Comparison of ENCODE assay signal across 2 cellular contexts in genomic region chr6:99822741-99823512, GRCh38.
TF ChIP-seq lines count a peak whose summit lies in the region.

No MANE protein-coding gene starts in this region.

TF ChIP-seq in Ishikawa, 13 proteins besides CTCF, POLR2A, EP300 and RAD21 (continued from another document):
- TF ChIP-seq, protein P1, sequence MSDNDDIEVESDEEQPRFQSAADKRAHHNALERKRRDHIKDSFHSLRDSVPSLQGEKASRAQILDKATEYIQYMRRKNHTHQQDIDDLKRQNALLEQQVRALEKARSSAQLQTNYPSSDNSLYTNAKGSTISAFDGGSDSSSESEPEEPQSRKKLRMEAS (IDR thresholded peaks at IDR 0.05): no peak
- no peak for TF ChIP-seq TCF12 (IDR thresholded peaks at IDR 0.05; ENCODE audit: low read depth)
- TF ChIP-seq CREB1 (IDR thresholded peaks at IDR 0.05; ENCODE audit: low read depth): no peak
- TF ChIP-seq, protein P2, sequence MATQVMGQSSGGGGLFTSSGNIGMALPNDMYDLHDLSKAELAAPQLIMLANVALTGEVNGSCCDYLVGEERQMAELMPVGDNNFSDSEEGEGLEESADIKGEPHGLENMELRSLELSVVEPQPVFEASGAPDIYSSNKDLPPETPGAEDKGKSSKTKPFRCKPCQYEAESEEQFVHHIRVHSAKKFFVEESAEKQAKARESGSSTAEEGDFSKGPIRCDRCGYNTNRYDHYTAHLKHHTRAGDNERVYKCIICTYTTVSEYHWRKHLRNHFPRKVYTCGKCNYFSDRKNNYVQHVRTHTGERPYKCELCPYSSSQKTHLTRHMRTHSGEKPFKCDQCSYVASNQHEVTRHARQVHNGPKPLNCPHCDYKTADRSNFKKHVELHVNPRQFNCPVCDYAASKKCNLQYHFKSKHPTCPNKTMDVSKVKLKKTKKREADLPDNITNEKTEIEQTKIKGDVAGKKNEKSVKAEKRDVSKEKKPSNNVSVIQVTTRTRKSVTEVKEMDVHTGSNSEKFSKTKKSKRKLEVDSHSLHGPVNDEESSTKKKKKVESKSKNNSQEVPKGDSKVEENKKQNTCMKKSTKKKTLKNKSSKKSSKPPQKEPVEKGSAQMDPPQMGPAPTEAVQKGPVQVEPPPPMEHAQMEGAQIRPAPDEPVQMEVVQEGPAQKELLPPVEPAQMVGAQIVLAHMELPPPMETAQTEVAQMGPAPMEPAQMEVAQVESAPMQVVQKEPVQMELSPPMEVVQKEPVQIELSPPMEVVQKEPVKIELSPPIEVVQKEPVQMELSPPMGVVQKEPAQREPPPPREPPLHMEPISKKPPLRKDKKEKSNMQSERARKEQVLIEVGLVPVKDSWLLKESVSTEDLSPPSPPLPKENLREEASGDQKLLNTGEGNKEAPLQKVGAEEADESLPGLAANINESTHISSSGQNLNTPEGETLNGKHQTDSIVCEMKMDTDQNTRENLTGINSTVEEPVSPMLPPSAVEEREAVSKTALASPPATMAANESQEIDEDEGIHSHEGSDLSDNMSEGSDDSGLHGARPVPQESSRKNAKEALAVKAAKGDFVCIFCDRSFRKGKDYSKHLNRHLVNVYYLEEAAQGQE (IDR thresholded peaks at IDR 0.05; ENCODE audit: low read depth): no peak
- no peak for TF ChIP-seq ZBTB7A (IDR thresholded peaks at IDR 0.05; ENCODE audit: low read depth)
- no peak for TF ChIP-seq FOXM1 (IDR thresholded peaks at IDR 0.05; ENCODE audit: borderline replicate concordance, low read depth)
- TF ChIP-seq CEBPB (IDR thresholded peaks at IDR 0.05): no peak
- TF ChIP-seq, protein P3, sequence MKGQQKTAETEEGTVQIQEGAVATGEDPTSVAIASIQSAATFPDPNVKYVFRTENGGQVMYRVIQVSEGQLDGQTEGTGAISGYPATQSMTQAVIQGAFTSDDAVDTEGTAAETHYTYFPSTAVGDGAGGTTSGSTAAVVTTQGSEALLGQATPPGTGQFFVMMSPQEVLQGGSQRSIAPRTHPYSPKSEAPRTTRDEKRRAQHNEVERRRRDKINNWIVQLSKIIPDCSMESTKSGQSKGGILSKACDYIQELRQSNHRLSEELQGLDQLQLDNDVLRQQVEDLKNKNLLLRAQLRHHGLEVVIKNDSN (IDR thresholded peaks at IDR 0.05): no peak
TF ChIP-seq in Ishikawa: peak in this region for 0.

TF ChIP-seq in H1, 55 proteins besides CTCF, POLR2A, EP300 and RAD21 (continued from another document):
- TF ChIP-seq TBP (IDR thresholded peaks at IDR 0.05; ENCODE audit: low read depth, low read length): no peak
- no peak for TF ChIP-seq NRF1 (IDR thresholded peaks at IDR 0.05; ENCODE audit: low read depth, low read length)
